In the genomic region with DNA sequence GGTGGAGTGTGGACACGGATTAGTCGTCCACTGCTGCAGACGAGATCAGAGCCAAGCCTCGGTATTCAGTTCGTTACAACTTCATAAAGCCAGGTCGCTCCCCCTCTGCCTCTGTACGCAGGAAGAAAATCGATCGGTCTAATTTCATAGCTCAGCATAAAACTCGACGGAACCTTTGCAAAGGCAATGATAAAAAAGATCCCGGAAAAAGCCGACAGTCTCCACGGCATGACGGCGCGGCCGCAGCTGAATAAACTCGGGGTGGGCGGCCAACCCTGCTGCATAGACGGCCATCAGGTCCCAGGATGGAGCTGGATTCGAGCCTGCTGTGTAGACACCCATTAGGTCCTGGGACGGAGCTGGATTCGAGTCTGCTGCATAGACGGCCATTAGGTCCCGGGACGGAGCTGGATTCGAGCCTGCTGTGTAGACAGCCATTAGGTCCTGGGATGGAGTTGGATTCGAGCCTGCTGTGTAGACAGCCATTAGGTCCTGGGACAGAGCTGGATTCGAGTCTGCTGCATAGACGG, we compare ENCODE assay signal across 2 cellular contexts.
TF ChIP-seq lines count a peak whose summit lies in the region.

No MANE protein-coding gene starts in this region.

TF ChIP-seq in HepG2, 621 proteins besides CTCF, POLR2A, EP300 and RAD21:
- TF ChIP-seq ZNF850 (CRISPR knock-in tag; conservative IDR thresholded peaks at IDR 0.05) = no peak
- TF ChIP-seq ISX (CRISPR knock-in tag; conservative IDR thresholded peaks at IDR 0.05) = no peak
- no peak for TF ChIP-seq ZNF260 (CRISPR knock-in tag; IDR thresholded peaks at IDR 0.05; ENCODE audit: borderline replicate concordance, low read depth)
- TF ChIP-seq, protein P1, sequence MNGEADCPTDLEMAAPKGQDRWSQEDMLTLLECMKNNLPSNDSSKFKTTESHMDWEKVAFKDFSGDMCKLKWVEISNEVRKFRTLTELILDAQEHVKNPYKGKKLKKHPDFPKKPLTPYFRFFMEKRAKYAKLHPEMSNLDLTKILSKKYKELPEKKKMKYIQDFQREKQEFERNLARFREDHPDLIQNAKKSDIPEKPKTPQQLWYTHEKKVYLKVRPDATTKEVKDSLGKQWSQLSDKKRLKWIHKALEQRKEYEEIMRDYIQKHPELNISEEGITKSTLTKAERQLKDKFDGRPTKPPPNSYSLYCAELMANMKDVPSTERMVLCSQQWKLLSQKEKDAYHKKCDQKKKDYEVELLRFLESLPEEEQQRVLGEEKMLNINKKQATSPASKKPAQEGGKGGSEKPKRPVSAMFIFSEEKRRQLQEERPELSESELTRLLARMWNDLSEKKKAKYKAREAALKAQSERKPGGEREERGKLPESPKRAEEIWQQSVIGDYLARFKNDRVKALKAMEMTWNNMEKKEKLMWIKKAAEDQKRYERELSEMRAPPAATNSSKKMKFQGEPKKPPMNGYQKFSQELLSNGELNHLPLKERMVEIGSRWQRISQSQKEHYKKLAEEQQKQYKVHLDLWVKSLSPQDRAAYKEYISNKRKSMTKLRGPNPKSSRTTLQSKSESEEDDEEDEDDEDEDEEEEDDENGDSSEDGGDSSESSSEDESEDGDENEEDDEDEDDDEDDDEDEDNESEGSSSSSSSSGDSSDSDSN (CRISPR knock-in tag; IDR thresholded peaks at IDR 0.05) = no peak
- TF ChIP-seq, protein P2, sequence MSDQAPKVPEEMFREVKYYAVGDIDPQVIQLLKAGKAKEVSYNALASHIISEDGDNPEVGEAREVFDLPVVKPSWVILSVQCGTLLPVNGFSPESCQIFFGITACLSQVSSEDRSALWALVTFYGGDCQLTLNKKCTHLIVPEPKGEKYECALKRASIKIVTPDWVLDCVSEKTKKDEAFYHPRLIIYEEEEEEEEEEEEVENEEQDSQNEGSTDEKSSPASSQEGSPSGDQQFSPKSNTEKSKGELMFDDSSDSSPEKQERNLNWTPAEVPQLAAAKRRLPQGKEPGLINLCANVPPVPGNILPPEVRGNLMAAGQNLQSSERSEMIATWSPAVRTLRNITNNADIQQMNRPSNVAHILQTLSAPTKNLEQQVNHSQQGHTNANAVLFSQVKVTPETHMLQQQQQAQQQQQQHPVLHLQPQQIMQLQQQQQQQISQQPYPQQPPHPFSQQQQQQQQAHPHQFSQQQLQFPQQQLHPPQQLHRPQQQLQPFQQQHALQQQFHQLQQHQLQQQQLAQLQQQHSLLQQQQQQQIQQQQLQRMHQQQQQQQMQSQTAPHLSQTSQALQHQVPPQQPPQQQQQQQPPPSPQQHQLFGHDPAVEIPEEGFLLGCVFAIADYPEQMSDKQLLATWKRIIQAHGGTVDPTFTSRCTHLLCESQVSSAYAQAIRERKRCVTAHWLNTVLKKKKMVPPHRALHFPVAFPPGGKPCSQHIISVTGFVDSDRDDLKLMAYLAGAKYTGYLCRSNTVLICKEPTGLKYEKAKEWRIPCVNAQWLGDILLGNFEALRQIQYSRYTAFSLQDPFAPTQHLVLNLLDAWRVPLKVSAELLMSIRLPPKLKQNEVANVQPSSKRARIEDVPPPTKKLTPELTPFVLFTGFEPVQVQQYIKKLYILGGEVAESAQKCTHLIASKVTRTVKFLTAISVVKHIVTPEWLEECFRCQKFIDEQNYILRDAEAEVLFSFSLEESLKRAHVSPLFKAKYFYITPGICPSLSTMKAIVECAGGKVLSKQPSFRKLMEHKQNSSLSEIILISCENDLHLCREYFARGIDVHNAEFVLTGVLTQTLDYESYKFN (CRISPR knock-in tag; conservative IDR thresholded peaks at IDR 0.05) = no peak
- TF ChIP-seq ZSCAN20 (CRISPR knock-in tag; IDR thresholded peaks at IDR 0.05; ENCODE audit: borderline replicate concordance) = 0 out of 2 replicates have a peak, but pooled peaks have one; percentile 34
- peak in 1 of 2 experiments; percentile 18; a peak in 2 of 4 replicates for TF ChIP-seq MAFK (conservative IDR thresholded peaks at IDR 0.05 in 1 of 2, IDR thresholded peaks at IDR 0.05 in 1 of 2; ENCODE audit: low read length in 2 of 2)
- no peak for TF ChIP-seq AGO1 (IDR thresholded peaks at IDR 0.05; ENCODE audit: low read depth, low read length, poor library complexity, severe bottlenecking)
- no peak for TF ChIP-seq PCBP1 (IDR thresholded peaks at IDR 0.05; ENCODE audit: borderline replicate concordance, low read depth, low read length)
- TF ChIP-seq TAF15 (IDR thresholded peaks at IDR 0.05; ENCODE audit: low read depth, low read length, poor library complexity, severe bottlenecking) = no peak
- no peak for TF ChIP-seq ZNF205 (CRISPR knock-in tag; IDR thresholded peaks at IDR 0.05)
- TF ChIP-seq ZNF816 (CRISPR knock-in tag; IDR thresholded peaks at IDR 0.05; ENCODE audit: borderline replicate concordance) = no peak
- no peak for TF ChIP-seq ZNF207 (IDR thresholded peaks at IDR 0.05; ENCODE audit: borderline replicate concordance)
- TF ChIP-seq, protein P3, sequence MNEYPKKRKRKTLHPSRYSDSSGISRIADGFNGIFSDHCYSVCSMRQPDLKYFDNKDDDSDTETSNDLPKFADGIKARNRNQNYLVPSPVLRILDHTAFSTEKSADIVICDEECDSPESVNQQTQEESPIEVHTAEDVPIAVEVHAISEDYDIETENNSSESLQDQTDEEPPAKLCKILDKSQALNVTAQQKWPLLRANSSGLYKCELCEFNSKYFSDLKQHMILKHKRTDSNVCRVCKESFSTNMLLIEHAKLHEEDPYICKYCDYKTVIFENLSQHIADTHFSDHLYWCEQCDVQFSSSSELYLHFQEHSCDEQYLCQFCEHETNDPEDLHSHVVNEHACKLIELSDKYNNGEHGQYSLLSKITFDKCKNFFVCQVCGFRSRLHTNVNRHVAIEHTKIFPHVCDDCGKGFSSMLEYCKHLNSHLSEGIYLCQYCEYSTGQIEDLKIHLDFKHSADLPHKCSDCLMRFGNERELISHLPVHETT (CRISPR knock-in tag; conservative IDR thresholded peaks at IDR 0.05) = no peak
- no peak for TF ChIP-seq NFE2L2 (IDR thresholded peaks at IDR 0.05; ENCODE audit: low read length)

TF ChIP-seq in H1, 55 proteins besides CTCF, POLR2A, EP300 and RAD21:
- TF ChIP-seq CEBPB (IDR thresholded peaks at IDR 0.05; ENCODE audit: low read depth, low read length) (no peak), SIX5 (IDR thresholded peaks at IDR 0.05; ENCODE audit: low read depth, low read length) (no peak), CHD2 (IDR thresholded peaks at IDR 0.05; ENCODE audit: low read length) (no peak), SP4 (IDR thresholded peaks at IDR 0.05; ENCODE audit: low read length) (0 out of 2 replicates have a peak, but pooled peaks have one; percentile 9), NANOG (IDR thresholded peaks at IDR 0.05; ENCODE audit: insufficient read depth, low read depth, low read length, poor library complexity, severe bottlenecking) (no peak), TEAD4 (IDR thresholded peaks at IDR 0.05; ENCODE audit: low read depth, low read length) (no peak)
